Comparison of ENCODE assay signal across 19 cellular contexts in genomic region chr1:79152-79551, GRCh38. TPM values are rescaled to one million over a fixed set of nuclear protein-coding genes. Genes with fewer than 3 reads are reported as not detected.
"Had no signal": no experiment of that assay in that cellular context is flagged by ENCODE, and none has a peak within 500 bp of the region (broad histone marks: within the 10 kb centered on the region; RNA-seq: fewer than 3 reads in every experiment).

No MANE protein-coding gene starts in this region.

RNA-seq across cellular contexts. Expression of gene OR4F5, which starts 13.9 kb away (rescaled TPM):
- total RNA-seq: activated naive CD4-positive, alpha-beta T cell treated with anti-CD3 and anti-CD28 coated beads for 36 hours; activated naive CD4-positive, alpha-beta T cell treated with anti-CD3 and anti-CD28 coated beads, Interleukin-2, amount 50 U/mL, for 72 hours; activated naive CD8-positive, alpha-beta T cell treated with anti-CD3 and anti-CD28 coated beads for 36 hours; activated naive CD8-positive, alpha-beta T cell treated with anti-CD3 and anti-CD28 coated beads, Interleukin-2, amount 10 ng/mL, durations not matched to agents 7 days and 5 days; activated T-cell treated with anti-CD3 and anti-CD28 coated beads, Interleukin-2, amount 50 U/mL, for 4 hours; activated T-cell treated with anti-CD3 and anti-CD28 coated beads, Interleukin-2, amount 50 U/mL, for 72 hours; activated T-helper 1 cell treated with anti-CD3 and anti-CD28 coated beads, Interleukin-12 subunit alpha, Interleukin-12 subunit beta, Interleukin-2, Interleukin-4 antibody, amounts not matched to agents 30 ng/mL and 10 ng/mL and 1 ng/mL, durations not matched to agents 14 hours and 24 hours and 36 hours; activated T-helper 17 cell treated with anti-CD3 and anti-CD28 coated beads, Interleukin-2, amount 50 U/mL, for 72 hours; activated T-helper 2 cell treated with anti-CD3 and anti-CD28 coated beads, Interferon-gamma antibody, Interleukin-2, Interleukin-4, amounts not matched to agents 10 μg/mL and 5 μg/mL and 100 μg/mL, durations not matched to agents 14 hours and 24 hours and 36 hours; adrenal gland; aorta; ascending aorta; astrocyte; body of pancreas; breast epithelium; bronchial epithelial cell; cardiac muscle cell; cardiac septum had no signal
- polyA plus RNA-seq: adipose tissue, adrenal gland, aorta, cardiac muscle cell had no signal
